Comparison of ENCODE assay signal across 37 cellular contexts in genomic region chr11:102493524-102493923, GRCh38. TPM values are rescaled to one million over a fixed set of nuclear protein-coding genes. Genes with fewer than 3 reads are reported as not detected.
"Had no signal": no experiment of that assay in that cellular context is flagged by ENCODE, and none has a peak within 500 bp of the region (broad histone marks: within the 10 kb centered on the region; RNA-seq: fewer than 3 reads in every experiment).

No MANE protein-coding gene starts in this region.

- FAIRE-seq: endometrium, TTC549 had no signal

- DNase-seq: activated CD4-positive, alpha-beta T cell treated with anti-CD3 and anti-CD28 coated beads for 4 hours; activated CD4-positive, alpha-beta T cell treated with anti-CD3 and anti-CD28 coated beads, Interleukin-2, amount 50 U/mL, for 4 hours; activated effector memory CD4-positive, alpha-beta T cell treated with Interleukin-2 at 50 U/mL for 16 hours; activated naive CD4-positive, alpha-beta T cell treated with Interleukin-2 at 50 U/mL for 16 hours; activated naive CD8-positive, alpha-beta T cell treated with anti-CD3 and anti-CD28 coated beads for 36 hours; activated T-cell treated with anti-CD3 and anti-CD28 coated beads for 4 hours; adrenal gland; aorta; cerebellar nuclear complex; effector CD8-positive, alpha-beta T cell; erythroblast; heart left ventricle; hypothalamus; immature natural killer cell; kidney; left ventricle myocardium inferior; sigmoid colon; stimulated activated CD4-positive, alpha-beta T cell treated with anti-CD3 and anti-CD28 coated beads, Interleukin-1b, Interleukin-23, amount 100 ng/mL, for 48 hours; stimulated activated CD4-positive, alpha-beta T cell treated with anti-CD3 and anti-CD28 coated beads, Interleukin-4, amount 100 ng/mL, for 4 hours; stimulated activated CD8-positive, alpha-beta memory T cell treated with anti-CD3 and anti-CD28 coated beads, Interleukin-4, amount 100 ng/mL, for 48 hours; stimulated activated naive CD8-positive, alpha-beta T cell treated with anti-CD3 and anti-CD28 coated beads, Interleukin-15, amount 100 ng/mL, for 72 hours; substantia nigra; uterus had no signal

- H3K36me3 ChIP-seq: adrenal gland, cardiac muscle cell, colonic mucosa, heart left ventricle, left ventricle myocardium inferior, sigmoid colon, uterus had no signal

- H3K4me3 ChIP-seq: adrenal gland, cardiac muscle cell, colonic mucosa, heart left ventricle, left ventricle myocardium inferior, lung, mucosa of descending colon, sigmoid colon, smooth muscle cell, uterus had no signal

- ATAC-seq: heart left ventricle; natural killer cell treated with Interleukin-12 subunit alpha and Interleukin-12 subunit beta and Interleukin-15 and Interleukin-18, amount 100 ng/mL, for 72 hours; stimulated activated memory B cell treated with anti-CD40 and anti-IgM and Interleukin-4, amounts not matched to agents 10 μg/mL and 1 μg/mL and 100 μg/mL, for 72 hours; stimulated activated naive CD8-positive, alpha-beta T cell treated with anti-CD3 and anti-CD28 coated beads, Interleukin-15, amount 100 ng/mL, for 72 hours had no signal

- H3K27ac ChIP-seq: adrenal gland, cardiac muscle cell, colonic mucosa, heart left ventricle, left ventricle myocardium inferior, sigmoid colon, VCaP had no signal

- H3K4me1 ChIP-seq: adrenal gland, colonic mucosa, heart left ventricle, left ventricle myocardium inferior had no signal

- H3K27me3 ChIP-seq: adrenal gland, cardiac muscle cell, colonic mucosa, sigmoid colon, uterus had no signal

- H3K9me3 ChIP-seq: adrenal gland, colonic mucosa, heart left ventricle, left ventricle myocardium inferior, mucosa of descending colon, sigmoid colon, uterus had no signal

RNA-seq across cellular contexts. Expression of gene MMP7, which starts 37.0 kb away (rescaled TPM):
- total RNA-seq: activated naive CD8-positive, alpha-beta T cell treated with anti-CD3 and anti-CD28 coated beads for 36 hours; cardiac muscle cell; left ventricle myocardium inferior; mucosa of descending colon; myocyte; natural killer cell treated with Interleukin-12 subunit alpha and Interleukin-12 subunit beta and Interleukin-15 and Interleukin-18, amount 100 ng/mL, for 72 hours; pulmonary artery endothelial cell; sigmoid colon; T-helper 1 cell treated with Interleukin-12 subunit alpha and Interleukin-12 subunit beta and Interleukin-4 antibody, amounts not matched to agents 30 ng/mL and 1 ng/mL, for 36 hours had no signal
- polyA plus RNA-seq: adrenal gland, aorta, cardiac muscle cell, fibroblast of lung, heart left ventricle, immature natural killer cell had no signal
